8 cellular contexts compared by ENCODE assay signal in genomic region chr7:92448185-92448747, GRCh38. TPM values are rescaled to one million over a fixed set of nuclear protein-coding genes. Genes with fewer than 3 reads are reported as not detected.
A peak's percentile ranks its signal among the peaks of the same experiment; 100 is the strongest.
DNase-seq lines count a peak whose midpoint lies in the region; ATAC-seq and TF ChIP-seq lines count a peak whose summit lies in the region.

No MANE protein-coding gene starts in this region.

- H3K9me3 ChIP-seq in PC-9 (ENCODE audit: insufficient read depth, low read depth) (no peaks in the 10 kb centered on the region), neuronal stem cell (replicated peaks in 1 of 2; ENCODE audit: control insufficient read depth in 2 of 2, insufficient read depth in 1 of 2, low read depth in 1 of 2, low read length in 2 of 2) (no peaks in the 10 kb centered on the region), tibial nerve (no peaks in the 10 kb centered on the region)

- no peak overlapping the region for H2BK12ac ChIP-seq in neuronal stem cell (ENCODE audit: low read length)

- no peaks in the 10 kb centered on the region for H3K9me3 Mint-ChIP-seq in activated T-helper 1 cell treated with anti-CD3 and anti-CD28 coated beads, Interleukin-12 subunit alpha, Interleukin-12 subunit beta, Interleukin-2, Interleukin-4 antibody, amounts not matched to agents 30 ng/mL and 10 ng/mL and 1 ng/mL, durations not matched to agents 14 hours and 24 hours and 36 hours

- H2BK5ac ChIP-seq in neuronal stem cell (ENCODE audit: low read length): no peak overlapping the region

- no peak overlapping the region for H2BK120ac ChIP-seq in neuronal stem cell (ENCODE audit: low read depth, low read length)

- H3K4me3 Mint-ChIP-seq in activated T-helper 1 cell treated with anti-CD3 and anti-CD28 coated beads, Interleukin-12 subunit alpha, Interleukin-12 subunit beta, Interleukin-2, Interleukin-4 antibody, amounts not matched to agents 30 ng/mL and 10 ng/mL and 1 ng/mL, durations not matched to agents 14 hours and 24 hours and 36 hours: peak overlapping the region; percentile 89

- no peak overlapping the region for H2BK15ac ChIP-seq in neuronal stem cell (ENCODE audit: low read length)

- peak; percentile 47 for ATAC-seq in GM19455 (IDR thresholded peaks at IDR 0.05; ENCODE audit: unreplicated experiment)
- peak; percentile 28 for ATAC-seq in HG03575 (IDR thresholded peaks at IDR 0.05; ENCODE audit: extremely low read depth, insufficient number of reproducible peaks, low FRiP score, unreplicated experiment)

- H3K36me3 ChIP-seq in PC-9 (ENCODE audit: low read depth): peaks cover 14% of the 10 kb centered on the region
- peaks cover 24 to 48% of the 10 kb centered on the region in 2 donors for H3K36me3 ChIP-seq in neuronal stem cell (replicated peaks in 1 of 2; ENCODE audit: control insufficient read depth in 2 of 2, insufficient read depth in 2 of 2, low read length in 2 of 2)
- peaks cover 0 to 38% (median 2%) of the 10 kb centered on the region in 3 donors for H3K36me3 ChIP-seq in tibial nerve

- no peak overlapping the region for H2AK5ac ChIP-seq in neuronal stem cell (ENCODE audit: low read depth, low read length)

- H2AFZ ChIP-seq in PC-9 (peak overlapping the region; percentile 97), neuronal stem cell (ENCODE audit: low read length) (peak overlapping the region; percentile 99)

- peaks cover 13% of the 10 kb centered on the region for H3K36me3 Mint-ChIP-seq in activated T-helper 1 cell treated with anti-CD3 and anti-CD28 coated beads, Interleukin-12 subunit alpha, Interleukin-12 subunit beta, Interleukin-2, Interleukin-4 antibody, amounts not matched to agents 30 ng/mL and 10 ng/mL and 1 ng/mL, durations not matched to agents 14 hours and 24 hours and 36 hours (ENCODE audit: low read depth)

- H4K91ac ChIP-seq in neuronal stem cell (ENCODE audit: low read depth, low read length, poor library complexity): no peak overlapping the region

- no peaks in the 10 kb centered on the region for H3K79me1 ChIP-seq in neuronal stem cell (ENCODE audit: low read depth, low read length)

- H3K27ac ChIP-seq in PC-9 (peak overlapping the region; percentile 55), neuronal stem cell (replicated peaks; ENCODE audit: low read length) (no peak overlapping the region), tibial nerve (peak overlapping the region; percentile 94 to 96 (median 95))

- H3K4me2 ChIP-seq in PC-9 (peak overlapping the region; percentile 84), neuronal stem cell (ENCODE audit: insufficient read depth, low read length, poor library complexity, severe bottlenecking) (peak overlapping the region; percentile 56)

- H3F3A ChIP-seq in PC-9 (ENCODE audit: insufficient read depth, low read depth): peaks cover 13% of the 10 kb centered on the region; the same call in 1 of the 2 replicates

- intact Hi-C loops in PC-9 (cut with micrococcal nuclease; ENCODE audit: unreplicated experiment): loop anchor here (2.0 to 5.0 kb wide), 4 partner anchors 269 to 616 kb away; partner anchors contain the start of genes AKAP9 and LRRD1
- intact Hi-C loops in activated T-helper 1 cell treated with anti-CD3 and anti-CD28 coated beads, Interleukin-12 subunit alpha, Interleukin-12 subunit beta, Interleukin-2, Interleukin-4 antibody, amounts not matched to agents 30 ng/mL and 10 ng/mL and 1 ng/mL, durations not matched to agents 14 hours and 24 hours and 36 hours (cut with micrococcal nuclease): loop anchor here (1.0 to 10.0 kb wide), 8 partner anchors 13 to 1363 kb away; partner anchors contain the start of genes ANKIB1, KRIT1, PEX1 and RBM48

- H3K9ac ChIP-seq in neuronal stem cell (ENCODE audit: low read depth, low read length, poor library complexity): no peak overlapping the region

- H3K18ac ChIP-seq in neuronal stem cell (ENCODE audit: low read length): no peak overlapping the region

- peak in 1 of 2 donors; percentile 37 for TF ChIP-seq EP300 in tibial nerve (IDR thresholded peaks at IDR 0.05)

- TF ChIP-seq POLR2A in tibial nerve (IDR thresholded peaks at IDR 0.05): no peak

- no peaks in the 10 kb centered on the region for H3K9me2 ChIP-seq in PC-9 (ENCODE audit: insufficient read depth)

- DNase-seq in D341Med (ENCODE audit: low spot score) (peak; percentile 47), PC-9 (peak; percentile 61 to 86), fibroblast of villous mesenchyme (ENCODE audit: low read depth) (peak; percentile 77), neuronal stem cell (ENCODE audit: low spot score) (no peak), tibial nerve (ENCODE audit: low spot score in 2 of 2) (peak; percentile 26 to 70)
- DNase-seq in activated T-helper 1 cell treated with anti-CD3 and anti-CD28 coated beads, Interleukin-12 subunit alpha, Interleukin-12 subunit beta, Interleukin-2, Interleukin-4 antibody, amounts not matched to agents 30 ng/mL and 10 ng/mL and 1 ng/mL, durations not matched to agents 14 hours and 24 hours and 36 hours (ENCODE audit: low spot score): peak; percentile 47

- H3K4me3 ChIP-seq in PC-9 (peak overlapping the region; percentile 60), fibroblast of villous mesenchyme (ENCODE audit: low read depth, low read length) (peak overlapping the region; percentile 81), neuronal stem cell (ENCODE audit: low read length in 2 of 2) (peak overlapping the region; percentile 97 to 100), tibial nerve (peak overlapping the region; percentile 85 to 100 (median 94))

- peak overlapping the region; percentile 82 for H3K27ac Mint-ChIP-seq in activated T-helper 1 cell treated with anti-CD3 and anti-CD28 coated beads, Interleukin-12 subunit alpha, Interleukin-12 subunit beta, Interleukin-2, Interleukin-4 antibody, amounts not matched to agents 30 ng/mL and 10 ng/mL and 1 ng/mL, durations not matched to agents 14 hours and 24 hours and 36 hours

- H3K27me3 Mint-ChIP-seq in activated T-helper 1 cell treated with anti-CD3 and anti-CD28 coated beads, Interleukin-12 subunit alpha, Interleukin-12 subunit beta, Interleukin-2, Interleukin-4 antibody, amounts not matched to agents 30 ng/mL and 10 ng/mL and 1 ng/mL, durations not matched to agents 14 hours and 24 hours and 36 hours (ENCODE audit: insufficient read depth): no peaks in the 10 kb centered on the region

- no peak overlapping the region for H3K4ac ChIP-seq in neuronal stem cell (ENCODE audit: low read length)

- H4K8ac ChIP-seq in neuronal stem cell (ENCODE audit: low read depth, low read length): no peak overlapping the region

- no peaks in the 10 kb centered on the region for H3K27me3 ChIP-seq in PC-9 (ENCODE audit: insufficient read depth, low read depth)
- peaks cover 0 to 4% (median 0%) of the 10 kb centered on the region in 3 experiments for H3K27me3 ChIP-seq in neuronal stem cell (ENCODE audit: control insufficient read depth in 3 of 3, insufficient read depth in 3 of 3, low read depth in 1 of 3, low read length in 3 of 3)
- H3K27me3 ChIP-seq in tibial nerve: no peaks in the 10 kb centered on the region

- CTCF ChIA-PET in PC-9 (lab: Charles Lee): interaction anchor here (0.6 to 3.5 kb wide), 5 partner anchors 23 to 1366 kb away, joined by 3 to 18 read pairs (median 3); partner anchors contain the start of genes PEX1 and RBM48

- POLR2A ChIA-PET in PC-9 (lab: Charles Lee; ENCODE audit: unreplicated experiment): interaction anchor here (0.6 to 1.2 kb wide), 7 partner anchors 53 to 619 kb away, joined by 3 to 38 read pairs (median 7); partner anchors contain the start of genes PEX1 and RBM48

- no peaks in the 10 kb centered on the region for H4K20me1 ChIP-seq in PC-9 (ENCODE audit: insufficient read depth)

- H3K79me2 ChIP-seq in PC-9 (ENCODE audit: low read depth): peaks cover 9% of the 10 kb centered on the region

- H3K14ac ChIP-seq in neuronal stem cell (ENCODE audit: low read length): no peak overlapping the region

- no peak overlapping the region for H3K23ac ChIP-seq in neuronal stem cell (ENCODE audit: low read depth, low read length, poor library complexity)

- BruUV-seq in PC-9 (replicated peaks; lab: Mats Ljungman, UMichigan): TSS peak; percentile 28

- TF ChIP-seq CTCF in PC-9 (conservative IDR thresholded peaks at IDR 0.05) (peak; percentile 66), fibroblast of villous mesenchyme (IDR thresholded peaks at IDR 0.05; ENCODE audit: insufficient read depth, low read depth, low read length) (peak; percentile 38), tibial nerve (IDR thresholded peaks at IDR 0.05) (peak in 4 of 5 experiments; percentile 23 to 33 (median 26))

- peaks cover 15% of the 10 kb centered on the region for H3K4me1 Mint-ChIP-seq in activated T-helper 1 cell treated with anti-CD3 and anti-CD28 coated beads, Interleukin-12 subunit alpha, Interleukin-12 subunit beta, Interleukin-2, Interleukin-4 antibody, amounts not matched to agents 30 ng/mL and 10 ng/mL and 1 ng/mL, durations not matched to agents 14 hours and 24 hours and 36 hours (ENCODE audit: low read depth)

- WGBS in neuronal stem cell (ENCODE audit: extremely low coverage in 2 of 2, insufficient read length in 2 of 2, insufficient replicate concordance in 1 of 2), 2 donors: no CpG with 5 or more reads among the region's 11 CpGs
- 1% methylated on average over 11 of the region's 11 CpGs for WGBS in tibial nerve, 2 donors

- peaks cover 9% of the 10 kb centered on the region for H3K4me1 ChIP-seq in PC-9 (replicated peaks; ENCODE audit: insufficient read depth)
- peaks cover 0 to 2% of the 10 kb centered on the region in 2 donors for H3K4me1 ChIP-seq in neuronal stem cell (ENCODE audit: control insufficient read depth in 2 of 2, insufficient read depth in 1 of 2, low read depth in 1 of 2, low read length in 2 of 2)
- H3K4me1 ChIP-seq in tibial nerve: peaks cover 0 to 14% (median 7%) of the 10 kb centered on the region in 4 donors

RNA-seq across cellular contexts. Expression of gene GATAD1, which starts 1.0 kb away (rescaled TPM):
- total RNA-seq in PC-9 (2021): 39.4 and 41.7 TPM in 2 replicates
- 18.4 and 18.8 TPM in 2 replicates for total RNA-seq in activated T-helper 1 cell treated with anti-CD3 and anti-CD28 coated beads, Interleukin-12 subunit alpha, Interleukin-12 subunit beta, Interleukin-2, Interleukin-4 antibody, amounts not matched to agents 30 ng/mL and 10 ng/mL and 1 ng/mL, durations not matched to agents 14 hours and 24 hours and 36 hours
- total RNA-seq in fibroblast of villous mesenchyme: 23.3 and 23.5 TPM in 2 replicates
- polyA plus RNA-seq in neuronal stem cell (2013, experiment 1 of 2): 41.4 TPM
- polyA plus RNA-seq in neuronal stem cell (2013, experiment 2 of 2): 44.8 TPM
- 10 to 100 TPM; 46.8 to 91.2 (median 55.9) TPM for total RNA-seq in tibial nerve

RNA-seq across cellular contexts. Expression of gene ERVW-1, which starts 29.5 kb away (rescaled TPM):
- total RNA-seq in PC-9 (2021) (not detected in 2 replicates), fibroblast of villous mesenchyme (not detected in 2 replicates), tibial nerve (not detected)
- total RNA-seq in activated T-helper 1 cell treated with anti-CD3 and anti-CD28 coated beads, Interleukin-12 subunit alpha, Interleukin-12 subunit beta, Interleukin-2, Interleukin-4 antibody, amounts not matched to agents 30 ng/mL and 10 ng/mL and 1 ng/mL, durations not matched to agents 14 hours and 24 hours and 36 hours: not detected in 2 replicates
- polyA plus RNA-seq in neuronal stem cell (2013, experiment 1 of 2): not detected
- not detected for polyA plus RNA-seq in neuronal stem cell (2013, experiment 2 of 2)
